Comparison of ENCODE assay signal across 8 cellular contexts in genomic region chr19:55165952-55166529, GRCh38. TPM values are rescaled to one million over a fixed set of nuclear protein-coding genes. Genes with fewer than 3 reads are reported as not detected.
A peak's percentile ranks its signal among the peaks of the same experiment; 100 is the strongest.
DNase-seq lines count a peak whose midpoint lies in the region; ATAC-seq and TF ChIP-seq lines count a peak whose summit lies in the region.

No MANE protein-coding gene starts in this region.

- H4K20me1 ChIP-seq in BLaER1 (no peaks in the 10 kb centered on the region), GM23248 (ENCODE audit: insufficient read depth) (no peaks in the 10 kb centered on the region)

- DNase-seq in GM23248 (peak; percentile 87), NCI-H1694 treated with DMSO at 0.1 percent for 48 hours (lab: John Stamatoyannopoulos, UW) (peak; percentile 85), T-helper 17 cell (no peak), cerebellar cortex (ENCODE audit: low spot score) (peak; percentile 84), kidney epithelial cell (ENCODE audit: low read depth) (no peak)
- DNase-seq in stimulated activated CD4-positive, alpha-beta T cell treated with anti-CD3 and anti-CD28 coated beads, Interleukin-15, amount 100 ng/mL, for 48 hours (ENCODE audit: low read depth in 2 of 2): peak; percentile 43 to 50

- peak; percentile 35 for ATAC-seq in T-helper 17 cell
- no peak for ATAC-seq in GM18870 (IDR thresholded peaks at IDR 0.05; ENCODE audit: unreplicated experiment)

- peak overlapping the region; percentile 37 for H3K4me3 Mint-ChIP-seq in T-helper 17 cell

- H3K9ac ChIP-seq in BLaER1 (no peak overlapping the region), GM23248 (no peak overlapping the region)

- peaks cover 18% of the 10 kb centered on the region for H3K4me1 ChIP-seq in BLaER1
- 0 out of 2 replicates have a peak, but pooled peaks cover 5% of the 10 kb centered on the region for H3K4me1 ChIP-seq in GM23248 (ENCODE audit: insufficient read depth)

- H3K4me2 ChIP-seq in BLaER1 (peak overlapping the region; percentile 86), GM23248 (ENCODE audit: unreplicated experiment) (peak overlapping the region; percentile 66)

- H2AFZ ChIP-seq in GM23248: peak overlapping the region; percentile 95

- 3 to 4% methylated on average over 26 to 32 of the region's 34 CpGs for WGBS in GM23248 (ENCODE audit: low coverage in 1 of 2, low lambda C conversion rate in 2 of 2, missing lambda C conversion rate in 2 of 2), 2 experiments

- H3K27me3 ChIP-seq in BLaER1 (peaks cover 14% of the 10 kb centered on the region; the same call in 1 of the 2 replicates), GM23248 (replicated peaks; ENCODE audit: insufficient read depth) (peaks cover 28% of the 10 kb centered on the region), kidney epithelial cell (ENCODE audit: control insufficient read depth, insufficient read depth, low read length) (peaks cover 17% of the 10 kb centered on the region)

- H3K36me3 Mint-ChIP-seq in T-helper 17 cell (ENCODE audit: low read depth): peaks cover 6% of the 10 kb centered on the region

- no peaks in the 10 kb centered on the region for H3F3A ChIP-seq in GM23248 (ENCODE audit: insufficient read depth)

- H3K9me3 ChIP-seq in BLaER1: no peaks in the 10 kb centered on the region
- H3K9me3 ChIP-seq in GM23248 (ENCODE audit: low read depth): no peaks in the 10 kb centered on the region
- no peaks in the 10 kb centered on the region for H3K9me3 ChIP-seq in T-helper 17 cell (ENCODE audit: control insufficient read depth, low read length, poor library complexity, severe bottlenecking)

- no peaks in the 10 kb centered on the region for H3K79me2 ChIP-seq in GM23248 (ENCODE audit: insufficient read depth)

- no peaks in the 10 kb centered on the region for H3K9me2 ChIP-seq in GM23248 (ENCODE audit: insufficient read depth)

- H3K36me3 ChIP-seq in BLaER1: no peaks in the 10 kb centered on the region
- no peaks in the 10 kb centered on the region for H3K36me3 ChIP-seq in GM23248 (ENCODE audit: low read depth)
- H3K36me3 ChIP-seq in kidney epithelial cell (ENCODE audit: control insufficient read depth, insufficient read depth, low read length): no peaks in the 10 kb centered on the region

- in situ Hi-C loops in GM23248 (cut with MboI): no loop called here

- H3K4me3 ChIP-seq in BLaER1: peak overlapping the region; percentile 63
- H3K4me3 ChIP-seq in GM23248: peak overlapping the region; percentile 72
- peak overlapping the region; percentile 73 for H3K4me3 ChIP-seq in kidney epithelial cell (ENCODE audit: low read depth, low read length)

- peaks cover 61% of the 10 kb centered on the region for H3K27me3 Mint-ChIP-seq in T-helper 17 cell

- H3K4me1 Mint-ChIP-seq in T-helper 17 cell: peaks cover 12% of the 10 kb centered on the region

- H3K27ac ChIP-seq in BLaER1: no peak overlapping the region
- H3K27ac ChIP-seq in GM23248: no peak overlapping the region

- peak; percentile 93 for TF ChIP-seq CTCF in kidney epithelial cell (IDR thresholded peaks at IDR 0.05; ENCODE audit: insufficient read depth, low read length, poor library complexity, severe bottlenecking)

- no peak overlapping the region for H3K27ac Mint-ChIP-seq in T-helper 17 cell

RNA-seq across cellular contexts. Expression of gene DNAAF3, which starts 0.4 kb away (rescaled TPM):
- total RNA-seq in GM23248 (2014; rRNA removed; shearing (Covaris generic)): 0.22 and 0.25 TPM in 2 replicates
- polyA plus RNA-seq in GM23248 (2016; fragmentation: Nextera tagmentation; extraction: Ambion mirVana): 0.39 and 0.47 TPM in 2 replicates
- total RNA-seq in T-helper 17 cell (not detected), kidney epithelial cell (0.21 and 1.3 TPM in 2 replicates)

RNA-seq across cellular contexts. Expression of gene TNNI3, which starts 8.5 kb away (rescaled TPM):
- not detected in 2 replicates for total RNA-seq in GM23248 (2014; rRNA removed; shearing (Covaris generic))
- polyA plus RNA-seq in GM23248 (2016; fragmentation: Nextera tagmentation; extraction: Ambion mirVana): 0.35 TPM in 1 of 2 replicates, not detected in the other
- not detected for total RNA-seq in T-helper 17 cell
- 2.7 and 4.7 TPM in 2 replicates for total RNA-seq in kidney epithelial cell

RNA-seq across cellular contexts. Expression of gene SYT5, which starts 14.0 kb away (rescaled TPM):
- not detected in 2 replicates for total RNA-seq in GM23248 (2014; rRNA removed; shearing (Covaris generic))
- polyA plus RNA-seq in GM23248 (2016; fragmentation: Nextera tagmentation; extraction: Ambion mirVana): 0.28 and 0.38 TPM in 2 replicates
- total RNA-seq in T-helper 17 cell (1 to 10 TPM; 3.8 to 4.3 TPM), kidney epithelial cell (0.17 TPM in 1 of 2 replicates, not detected in the other)

RNA-seq across cellular contexts. Expression of gene TNNT1, which starts 17.0 kb away (rescaled TPM):
- total RNA-seq in GM23248 (2014; rRNA removed; shearing (Covaris generic)): 0.76 TPM in 1 of 2 replicates, not detected in the other
- 1.3 and 1.8 TPM in 2 replicates for polyA plus RNA-seq in GM23248 (2016; fragmentation: Nextera tagmentation; extraction: Ambion mirVana)
- under 1 TPM in 1 of 2 donors, not detected in 1; 0.52 TPM for total RNA-seq in T-helper 17 cell
- 5.8 and 7.1 TPM in 2 replicates for total RNA-seq in kidney epithelial cell

RNA-seq across cellular contexts. Expression of gene PTPRH, which starts 43.3 kb away (rescaled TPM):
- 0.43 and 2.9 TPM in 2 replicates for total RNA-seq in GM23248 (2014; rRNA removed; shearing (Covaris generic))
- 0.28 and 0.49 TPM in 2 replicates for polyA plus RNA-seq in GM23248 (2016; fragmentation: Nextera tagmentation; extraction: Ambion mirVana)
- not detected for total RNA-seq in T-helper 17 cell
- 0.55 and 2.1 TPM in 2 replicates for total RNA-seq in kidney epithelial cell

Comparison
In these comparisons a context has a peak if more than half of its experiments do, and no peak if none do; other contexts are left out.
1. DNase-seq: peak in GM23248 (single experiment), NCI-H1694 treated with DMSO at 0.1 percent for 48 hours (single experiment), cerebellar cortex (single experiment) and stimulated activated CD4-positive, alpha-beta T cell treated with anti-CD3 and anti-CD28 coated beads, Interleukin-15, amount 100 ng/mL, for 48 hours (2 of 2); none in T-helper 17 cell (0 of 3) and kidney epithelial cell (single experiment).
2. Peak in every context shown above with its lines, with median percentiles within 50 percentile points of each other: H3K4me3 ChIP-seq.